22 cellular contexts compared by ENCODE assay signal in genomic region chr3:124934577-124934976, GRCh38. TPM values are rescaled to one million over a fixed set of nuclear protein-coding genes. Genes with fewer than 3 reads are reported as not detected.
DNase-seq lines count a peak whose midpoint lies in the region; ATAC-seq, FAIRE-seq and TF ChIP-seq lines count a peak whose summit lies in the region.
"Had no signal": no experiment of that assay in that cellular context is flagged by ENCODE, and none has a peak within 500 bp of the region (broad histone marks: within the 10 kb centered on the region; RNA-seq: fewer than 3 reads in every experiment).

Gene MUC13 (minus strand): TSS chr3:124934751. CDS start chr3:124934712, 39 bp downstream.

- H4K20me1 ChIP-seq in smooth muscle cell (ENCODE audit: low read depth), result no peaks in the 10 kb centered on the region

- ATAC-seq in GM18909 (IDR thresholded peaks at IDR 0.05; ENCODE audit: poor library complexity, unreplicated experiment) (peak; percentile 23), HG03457 (IDR thresholded peaks at IDR 0.05; ENCODE audit: unreplicated experiment) (no peak), aorta (ENCODE audit: low FRiP score) (no peak)
- ATAC-seq: T-helper 17 cell, WTC11 had no signal

- no peak within 1 kb of the TSS for H3K9ac ChIP-seq in smooth muscle cell (ENCODE audit: low read depth)

- H3K79me2 ChIP-seq in smooth muscle cell (ENCODE audit: low read depth), result no peaks in the 10 kb centered on the region

- no peak within 1 kb of the TSS for H2AFZ ChIP-seq in smooth muscle cell (ENCODE audit: low read depth)

- intact Hi-C loops in aorta (cut with DNase I), result loop anchor here in 1 of 2 donors (10.0 kb wide), 1 partner anchor 500 kb away; no protein-coding TSS in a partner anchor

- no peak for TF ChIP-seq CTCF in smooth muscle cell (IDR thresholded peaks at IDR 0.05; ENCODE audit: borderline replicate concordance, insufficient read depth, poor library complexity, severe bottlenecking)

- FAIRE-seq in islet of Langerhans (lab: Jason Lieb, UNC) (peak; percentile 94), H54 (lab: Jason Lieb, UNC) (no peak)
- FAIRE-seq: endometrium had no signal

- H3K27ac ChIP-seq in smooth muscle cell (ENCODE audit: low read depth) (no peak within 1 kb of the TSS), aorta (ENCODE audit: low read depth in 1 of 2, low read length in 2 of 2) (no peak within 1 kb of the TSS)
- H3K27ac ChIP-seq: adrenal gland, neutrophil, right lobe of liver, suprapubic skin had no signal

- H3K4me2 ChIP-seq in smooth muscle cell, result no peak within 1 kb of the TSS

- peak; percentile 50 for DNase-seq in NOMO-1 treated with dmso at 0.1 percent for 144 hours (lab: John Stamatoyannopoulos, UW; ENCODE audit: unreplicated experiment)
- no peak for DNase-seq in smooth muscle cell (lab: John Stamatoyannopoulos, UW; ENCODE audit: unreplicated experiment)
- no peak for DNase-seq in NCI-H524 (lab: John Stamatoyannopoulos, UW)
- DNase-seq in aorta, result no peak
- no peak for DNase-seq in H54 (ENCODE audit: insufficient read length, low spot score)
- DNase-seq: adrenal gland; GDM1; hippocampal formation; right lobe of liver; SHP77 treated with DMSO at 0.1 percent for 48 hours; stimulated activated CD4-positive, alpha-beta T cell treated with anti-CD3 and anti-CD28 coated beads, Interleukin-2, amount 100 ng/mL, for 48 hours; T-helper 17 cell had no signal

- H3K4me3 ChIP-seq in smooth muscle cell (peak within 1 kb of the TSS; percentile 15), aorta (ENCODE audit: low read length in 2 of 2) (no peak within 1 kb of the TSS)
- H3K4me3 ChIP-seq: adrenal gland, HAP-1, right lobe of liver, suprapubic skin had no signal

- no peak for TF ChIP-seq POLR2A in H54 (IDR thresholded peaks at IDR 0.05; ENCODE audit: low read depth, low read length)

- no peaks in the 10 kb centered on the region for H3K9me3 ChIP-seq in smooth muscle cell (replicated peaks; ENCODE audit: low read depth)
- no peaks in the 10 kb centered on the region for H3K9me3 ChIP-seq in aorta (ENCODE audit: control insufficient read depth, low read length)
- H3K9me3 ChIP-seq: adrenal gland, neutrophil, right lobe of liver, suprapubic skin had no signal

- H3K4me1 ChIP-seq in smooth muscle cell (ENCODE audit: low read depth) (no peaks in the 10 kb centered on the region), aorta (ENCODE audit: control insufficient read depth in 1 of 2, insufficient read depth in 2 of 2, low read length in 2 of 2) (no peaks in the 10 kb centered on the region)
- H3K4me1 ChIP-seq: adrenal gland, right lobe of liver, suprapubic skin had no signal

- H3K36me3 ChIP-seq in smooth muscle cell (ENCODE audit: low read depth) (no peaks in the 10 kb centered on the region), aorta (ENCODE audit: control insufficient read depth in 1 of 2, insufficient read depth in 2 of 2, low read length in 1 of 2) (no peaks in the 10 kb centered on the region)
- H3K36me3 ChIP-seq: adrenal gland, HAP-1, neutrophil, right lobe of liver, suprapubic skin had no signal

- H3K27me3 ChIP-seq in smooth muscle cell (ENCODE audit: low read depth) (no peaks in the 10 kb centered on the region), aorta (ENCODE audit: control insufficient read depth in 1 of 2, insufficient read depth in 2 of 2, low read length in 1 of 2) (no peaks in the 10 kb centered on the region)
- H3K27me3 ChIP-seq: adrenal gland, right lobe of liver, suprapubic skin had no signal

- H3F3A ChIP-seq in smooth muscle cell (ENCODE audit: low read depth), result no peaks in the 10 kb centered on the region

- 89% methylated on average over 5 of the region's 5 CpGs for WGBS in smooth muscle cell (ENCODE audit: low lambda C conversion rate)
- WGBS in aorta, 2 donors, result 86 to 89% methylated on average over 5 of the region's 5 CpGs

RNA-seq across cellular contexts. Expression of gene MUC13, which starts in this region (rescaled TPM):
- total RNA-seq in smooth muscle cell (0.04 TPM in 1 of 2 replicates, not detected in the other), aorta (under 1 TPM in 1 of 2 donors, not detected in 1; 0.18 TPM)
- polyA plus RNA-seq in smooth muscle cell (not detected in 2 replicates), aorta (10 to 100 TPM in 1 of 2 donors, under 1 TPM in 1; 0.54 to 16.5 TPM)
- total RNA-seq: activated T-helper 1 cell treated with anti-CD3 and anti-CD28 coated beads, Interleukin-12 subunit alpha, Interleukin-12 subunit beta, Interleukin-2, Interleukin-4 antibody, amounts not matched to agents 30 ng/mL and 10 ng/mL and 1 ng/mL, durations not matched to agents 14 hours and 24 hours and 36 hours; kidney epithelial cell had no signal
